Comparison of ENCODE assay signal across 12 cellular contexts in the genomic region with DNA sequence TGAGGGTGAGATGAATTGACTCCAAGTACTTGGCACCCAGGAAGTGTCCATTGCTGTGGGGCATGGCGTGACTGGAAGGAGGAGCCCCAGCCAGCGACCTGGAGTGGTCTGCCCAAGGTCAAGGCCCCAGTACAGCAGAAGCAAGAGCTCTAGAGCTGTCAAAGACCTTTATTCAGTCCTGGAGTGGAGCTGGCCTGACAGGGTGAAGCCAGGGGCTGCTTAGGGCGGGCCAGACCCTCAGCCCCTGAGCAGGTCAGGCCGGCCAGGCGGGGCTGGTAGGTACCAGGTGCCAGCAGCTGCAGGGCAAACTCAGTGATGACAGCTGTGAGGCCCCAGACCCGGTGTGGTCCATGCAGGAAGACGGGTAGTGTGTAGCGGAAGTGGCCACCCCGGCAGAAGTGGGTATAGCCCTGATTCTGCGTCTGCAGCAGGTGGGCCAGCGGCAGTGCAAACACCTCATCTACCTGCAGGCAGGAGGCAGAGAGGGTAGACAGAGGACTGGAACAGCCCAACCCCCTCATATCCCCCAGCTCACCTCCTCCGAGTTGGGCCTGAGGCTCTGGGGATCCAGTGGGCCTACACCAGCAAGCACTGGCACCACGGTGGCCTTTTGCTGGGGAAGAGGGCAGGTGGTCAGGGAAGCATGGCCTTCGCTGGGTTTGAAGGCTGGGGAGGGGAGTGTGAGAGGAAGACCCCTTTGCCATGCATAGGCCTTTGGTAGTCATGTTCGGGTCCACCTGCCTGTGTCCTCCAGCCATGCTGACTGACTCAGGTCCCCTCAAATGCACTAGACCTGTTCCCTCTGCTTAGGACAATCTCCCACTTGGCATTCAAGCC. TPM values are rescaled to one million over a fixed set of nuclear protein-coding genes. Genes with fewer than 3 reads are reported as not detected.
A peak's percentile ranks its signal among the peaks of the same experiment; 100 is the strongest.
DNase-seq lines count a peak whose midpoint lies in the region; ATAC-seq and TF ChIP-seq lines count a peak whose summit lies in the region.
"Had no signal": no experiment of that assay in that cellular context is flagged by ENCODE, and none has a peak within 500 bp of the region (broad histone marks: within the 10 kb centered on the region; RNA-seq: fewer than 3 reads in every experiment).

No MANE protein-coding gene starts in this region.

- peaks cover 1% of the 10 kb centered on the region for H3K36me3 Mint-ChIP-seq in activated naive CD4-positive, alpha-beta T cell treated with anti-CD3 and anti-CD28 coated beads, Interleukin-2, amount 10 ng/mL, durations not matched to agents 7 days and 5 days

- no peak for ATAC-seq in left lung
- ATAC-seq in HG02571 (IDR thresholded peaks at IDR 0.05; ENCODE audit: unreplicated experiment) = no peak
- ATAC-seq in HG02759 (IDR thresholded peaks at IDR 0.05; ENCODE audit: unreplicated experiment) = no peak

- no peak for TF ChIP-seq POLR2A in suprapubic skin (IDR thresholded peaks at IDR 0.05)

- CTCF ChIA-PET in activated naive CD4-positive, alpha-beta T cell treated with anti-CD3 and anti-CD28 coated beads, Interleukin-2, amount 10 ng/mL, durations not matched to agents 7 days and 5 days (lab: Charles Lee) = interaction anchor here (0.8 to 8.0 kb wide), 9 partner anchors 8 to 99 kb away, joined by 3 to 91 read pairs (median 10); a partner anchor contains a TSS

- no peak for TF ChIP-seq EP300 in suprapubic skin (IDR thresholded peaks at IDR 0.05)

- H3K4me1 ChIP-seq in left lung (peaks cover 0 to 20% of the 10 kb centered on the region in 2 donors), suprapubic skin (peaks cover 35% of the 10 kb centered on the region)

- H3K27ac Mint-ChIP-seq in activated naive CD4-positive, alpha-beta T cell treated with anti-CD3 and anti-CD28 coated beads, Interleukin-2, amount 10 ng/mL, durations not matched to agents 7 days and 5 days = peak overlapping the region; percentile 58

- no peak for DNase-seq in activated naive CD4-positive, alpha-beta T cell treated with anti-CD3 and anti-CD28 coated beads, Interleukin-2, amount 10 ng/mL, durations not matched to agents 7 days and 5 days
- DNase-seq in activated naive CD4-positive, alpha-beta T cell treated with anti-CD3 and anti-CD28 coated beads, Interleukin-2, amount 50 U/mL, for 16 hours = no peak
- peak; percentile 32 to 60 for DNase-seq in left lung
- DNase-seq in suprapubic skin (ENCODE audit: low spot score in 2 of 2) = peak; percentile 64 to 79
- DNase-seq in GF-D8 (lab: John Stamatoyannopoulos, UW) = no peak
- DNase-seq: activated gamma-delta T cell, islet precursor cell, nucleus accumbens had no signal

- H3K27ac ChIP-seq in VCaP (peak overlapping the region; percentile 96; the same call in 1 of the 2 replicates), left lung (no peak overlapping the region), suprapubic skin (peak overlapping the region; percentile 53)

- H3K36me3 ChIP-seq in left lung (no peaks in the 10 kb centered on the region), suprapubic skin (no peaks in the 10 kb centered on the region)

- no peaks in the 10 kb centered on the region for H3K9me3 ChIP-seq in left lung
- no peaks in the 10 kb centered on the region for H3K9me3 ChIP-seq in suprapubic skin

- H3K4me1 Mint-ChIP-seq in activated naive CD4-positive, alpha-beta T cell treated with anti-CD3 and anti-CD28 coated beads, Interleukin-2, amount 10 ng/mL, durations not matched to agents 7 days and 5 days = peaks cover 23% of the 10 kb centered on the region

- H3K27me3 Mint-ChIP-seq in activated naive CD4-positive, alpha-beta T cell treated with anti-CD3 and anti-CD28 coated beads, Interleukin-2, amount 10 ng/mL, durations not matched to agents 7 days and 5 days = peaks cover 9% of the 10 kb centered on the region

- no peak overlapping the region for H3K4me3 Mint-ChIP-seq in activated naive CD4-positive, alpha-beta T cell treated with anti-CD3 and anti-CD28 coated beads, Interleukin-2, amount 10 ng/mL, durations not matched to agents 7 days and 5 days

- H3K9me3 Mint-ChIP-seq in activated naive CD4-positive, alpha-beta T cell treated with anti-CD3 and anti-CD28 coated beads, Interleukin-2, amount 10 ng/mL, durations not matched to agents 7 days and 5 days = no peaks in the 10 kb centered on the region

- H3K4me3 ChIP-seq in left lung = no peak overlapping the region
- no peak overlapping the region for H3K4me3 ChIP-seq in suprapubic skin

- H3K27me3 ChIP-seq in left lung = no peaks in the 10 kb centered on the region
- H3K27me3 ChIP-seq in suprapubic skin = no peaks in the 10 kb centered on the region

- intact Hi-C loops in left lung (cut with DNase I) = no loop called here

- no peak for TF ChIP-seq CTCF in VCaP (conservative IDR thresholded peaks at IDR 0.05)
- TF ChIP-seq CTCF in left lung (IDR thresholded peaks at IDR 0.05) = no peak
- TF ChIP-seq CTCF in suprapubic skin (IDR thresholded peaks at IDR 0.05) = no peak

- WGBS in suprapubic skin = 57% methylated on average over 7 of the region's 15 CpGs

RNA-seq across cellular contexts. Expression of a gene that starts 1.7 kb away (rescaled TPM):
- 10 to 100 TPM; 10.7 to 18.1 TPM for total RNA-seq in left lung
- total RNA-seq in suprapubic skin = 10 to 100 TPM; 33.9 to 48.8 (median 46.3) TPM

RNA-seq across cellular contexts. Expression of a gene that starts 11.6 kb away (rescaled TPM):
- not detected for total RNA-seq in left lung
- total RNA-seq in suprapubic skin = not detected
- total RNA-seq: temporal lobe had no signal

RNA-seq across cellular contexts. Expression of a gene that starts 21.3 kb away (rescaled TPM):
- total RNA-seq in left lung (100 to 1,000 TPM; 136 to 155 TPM), suprapubic skin (100 to 1,000 TPM; 200 to 361 (median 275) TPM)

RNA-seq across cellular contexts. Expression of a gene that starts 22.5 kb away (rescaled TPM):
- total RNA-seq in left lung (under 1 TPM; 0.29 to 0.61 TPM), suprapubic skin (not detected)
- total RNA-seq: temporal lobe had no signal

RNA-seq across cellular contexts. Expression of a gene that starts 44.4 kb away (rescaled TPM):
- 1,000 to 10,000 TPM in 1 of 2 donors, 100 to 1,000 TPM in 1; 790 to 1,058 TPM for total RNA-seq in left lung
- 1,000 to 10,000 TPM in 3 of 4 donors, 100 to 1,000 TPM in 1; 564 to 1,559 (median 1,256) TPM for total RNA-seq in suprapubic skin

Comparison
In these comparisons a context has a peak if more than half of its experiments do, and no peak if none do; other contexts are left out.
1. DNase-seq: peak in left lung (2 of 2) and suprapubic skin (2 of 2); none in activated naive CD4-positive, alpha-beta T cell treated with anti-CD3 and anti-CD28 coated beads, Interleukin-2, amount 10 ng/mL, durations not matched to agents 7 days and 5 days (single experiment), activated naive CD4-positive, alpha-beta T cell treated with anti-CD3 and anti-CD28 coated beads, Interleukin-2, amount 50 U/mL, for 16 hours (single experiment) and GF-D8 (single experiment).
2. H3K27ac ChIP-seq: peak in VCaP (single experiment) and suprapubic skin (single experiment); none in left lung (0 of 2).